In genomic region chrX:32455704-32456103, GRCh38 we compare ENCODE assay signal across 23 cellular contexts.
"Had no signal": no experiment of that assay in that cellular context is flagged by ENCODE, and none has a peak within 500 bp of the region (broad histone marks: within the 10 kb centered on the region; RNA-seq: fewer than 3 reads in every experiment).

No MANE protein-coding gene starts in this region.

- H3K36me3 ChIP-seq: left ventricle myocardium inferior, neural progenitor cell, neutrophil, right atrium auricular region, right lobe of liver, tibial nerve, uterus had no signal

- ATAC-seq: natural killer cell; right lobe of liver; stimulated activated memory B cell treated with anti-CD40 and anti-IgM and Interleukin-4, amounts not matched to agents 10 μg/mL and 1 μg/mL and 100 μg/mL, for 72 hours; stimulated activated naive CD8-positive, alpha-beta T cell treated with anti-CD3 and anti-CD28 coated beads, Interleukin-15, amount 100 ng/mL, for 72 hours had no signal

- H3K27ac ChIP-seq: left ventricle myocardium inferior, neural progenitor cell, neutrophil, right atrium auricular region, right lobe of liver, tibial nerve, uterus had no signal

- H3K4me3 ChIP-seq: left ventricle myocardium inferior, lung, neural progenitor cell, right atrium auricular region, right lobe of liver, smooth muscle cell, tibial nerve, uterus had no signal

- H3K27me3 ChIP-seq: neural progenitor cell, neutrophil, right atrium auricular region, right lobe of liver, uterus had no signal

- H3K4me1 ChIP-seq: left ventricle myocardium inferior, neural progenitor cell, right atrium auricular region, right lobe of liver, tibial nerve, uterus had no signal

- H3K9me3 ChIP-seq: left ventricle myocardium inferior, neutrophil, right atrium auricular region, right lobe of liver, tibial nerve, uterus had no signal

- DNase-seq: islet precursor cell; left ventricle myocardium inferior; mesendoderm; naive B cell; natural killer cell; nephron progenitor cell; occipital lobe; right lobe of liver; stimulated activated CD4-positive, alpha-beta T cell treated with anti-CD3 and anti-CD28 coated beads, Interleukin-1b, Interleukin-23, amount 100 ng/mL, for 48 hours; stimulated activated CD4-positive, alpha-beta T cell treated with anti-CD3 and anti-CD28 coated beads, Interleukin-2, amount 100 ng/mL, for 48 hours; stimulated activated CD4-positive, alpha-beta T cell treated with anti-CD3 and anti-CD28 coated beads, Interleukin-4, amount 100 ng/mL, for 4 hours; stimulated activated CD8-positive, alpha-beta memory T cell treated with anti-CD3 and anti-CD28 coated beads, Interleukin-4, amount 100 ng/mL, for 48 hours; stimulated activated naive CD4-positive, alpha-beta T cell treated with Interleukin-2 at 50 U/mL for 16 hours; stimulated activated naive CD8-positive, alpha-beta T cell treated with anti-CD3 and anti-CD28 coated beads, Interleukin-15, amount 100 ng/mL, for 72 hours; substantia nigra; uterus had no signal
